ENCODE assay signal across 24 cellular contexts in genomic region chr2:35447210-35447609, GRCh38.
DNase-seq lines count a peak whose midpoint lies in the region; ATAC-seq and TF ChIP-seq lines count a peak whose summit lies in the region.
"Had no signal": no experiment of that assay in that cellular context is flagged by ENCODE, and none has a peak within 500 bp of the region (broad histone marks: within the 10 kb centered on the region; RNA-seq: fewer than 3 reads in every experiment).

No MANE protein-coding gene starts in this region.

- H3K4me3 ChIP-seq in gastroesophageal sphincter (no peak overlapping the region), transverse colon (no peak overlapping the region), A673 (ENCODE audit: low read depth, low read length, poor library complexity, severe bottlenecking) (no peak overlapping the region)
- H3K4me3 ChIP-seq: ascending aorta, left ventricle myocardium inferior, tibial nerve had no signal

- H3K9me3 ChIP-seq in gastroesophageal sphincter, result no peaks in the 10 kb centered on the region
- H3K9me3 ChIP-seq in transverse colon, result no peaks in the 10 kb centered on the region
- H3K9me3 ChIP-seq in A673 (ENCODE audit: low read depth, low read length, poor library complexity, severe bottlenecking), result no peaks in the 10 kb centered on the region
- H3K9me3 ChIP-seq: ascending aorta, left ventricle myocardium inferior, tibial nerve had no signal

- H3K27ac ChIP-seq in gastroesophageal sphincter (no peak overlapping the region), transverse colon (no peak overlapping the region), A673 (ENCODE audit: low read depth, low read length, poor library complexity, severe bottlenecking) (no peak overlapping the region)
- H3K27ac ChIP-seq: 22Rv1, ascending aorta, C4-2B, left ventricle myocardium inferior, tibial nerve had no signal

- no peak for TF ChIP-seq CTCF in gastroesophageal sphincter (IDR thresholded peaks at IDR 0.05)
- TF ChIP-seq CTCF in transverse colon (IDR thresholded peaks at IDR 0.05), result no peak
- no peak for TF ChIP-seq CTCF in A673 (conservative IDR thresholded peaks at IDR 0.05; ENCODE audit: low read depth, low read length)

- H3K4me1 ChIP-seq in gastroesophageal sphincter, result no peaks in the 10 kb centered on the region
- H3K4me1 ChIP-seq in transverse colon, result no peaks in the 10 kb centered on the region
- no peaks in the 10 kb centered on the region for H3K4me1 ChIP-seq in A673 (ENCODE audit: insufficient read depth, low read length, poor library complexity, severe bottlenecking)
- H3K4me1 ChIP-seq: ascending aorta, left ventricle myocardium inferior, tibial nerve had no signal

- in situ Hi-C loops in transverse colon (cut with MboI; ENCODE audit: low pct_ligation_motif_present in 1 of 4, low pct_unique_long_range_greater_than_20kb in 1 of 4, low sequenced_read_pairs in 3 of 4), result no loop called here

- intact Hi-C loops in transverse colon (cut with DNase I; ENCODE audit: low total_unique reads), result no loop called here
- intact Hi-C loops in A673 (cut with micrococcal nuclease; ENCODE audit: unreplicated experiment), result no loop called here

- TF ChIP-seq EP300 in gastroesophageal sphincter (IDR thresholded peaks at IDR 0.05) (no peak), transverse colon (IDR thresholded peaks at IDR 0.05; ENCODE audit: low read depth) (no peak)

- peak; percentile 47 for DNase-seq in SIG-M5 treated with dmso at 0.1 percent for 504 hours (lab: John Stamatoyannopoulos, UW; ENCODE audit: unreplicated experiment)
- no peak for DNase-seq in SIG-M5 (lab: John Stamatoyannopoulos, UW)
- peak; percentile 87 for DNase-seq in NOMO-1 treated with dmso at 0.1 percent for 144 hours (lab: John Stamatoyannopoulos, UW; ENCODE audit: unreplicated experiment)
- DNase-seq in NCI-H69 (lab: John Stamatoyannopoulos, UW), result no peak
- no peak for DNase-seq in kidney glomerular epithelial cell (lab: John Stamatoyannopoulos, UW)
- DNase-seq in transverse colon, result no peak
- no peak for DNase-seq in A673 (ENCODE audit: low spot score)
- DNase-seq: activated CD8-positive, alpha-beta T cell treated with anti-CD3 and anti-CD28 coated beads, Interleukin-2, amount 10 ng/mL, durations not matched to agents 7 days and 5 days; activated T-cell treated with anti-CD3 and anti-CD28 coated beads, Interleukin-2, amount 50 U/mL, for 72 hours; DMS 273 treated with DMSO at 0.1 percent for 48 hours; HCEC 1CT; left ventricle myocardium inferior; NCI-H1105; NCI-H510A; occipital lobe; PC-3; right cardiac atrium; stimulated activated naive CD4-positive, alpha-beta T cell treated with Interleukin-2 at 50 U/mL for 16 hours; T-helper 9 cell had no signal

- H3K36me3 ChIP-seq in gastroesophageal sphincter (no peaks in the 10 kb centered on the region), transverse colon (no peaks in the 10 kb centered on the region), A673 (ENCODE audit: insufficient read depth, low read length, poor library complexity, severe bottlenecking) (no peaks in the 10 kb centered on the region)
- H3K36me3 ChIP-seq: ascending aorta, left ventricle myocardium inferior, tibial nerve had no signal

- POLR2A ChIA-PET in A673 (lab: Charles Lee; ENCODE audit: low non-redundant PET), result no interaction called here

- BruUV-seq in A673 (replicated peaks; lab: Mats Ljungman, UMichigan), result no TSS peak

- H3K27me3 ChIP-seq in gastroesophageal sphincter (no peaks in the 10 kb centered on the region), transverse colon (no peaks in the 10 kb centered on the region), A673 (replicated peaks; ENCODE audit: insufficient read depth, low read depth, low read length, poor library complexity) (no peaks in the 10 kb centered on the region)
- H3K27me3 ChIP-seq: ascending aorta, tibial nerve had no signal

- CTCF ChIA-PET in A673 (lab: Charles Lee), result no interaction called here

- WGBS in gastroesophageal sphincter (ENCODE audit: low coverage in 1 of 2), 2 donors, result 68 to 76% methylated on average over 4 to 5 of the region's 5 CpGs
- WGBS in transverse colon (ENCODE audit: low coverage in 1 of 2), 2 donors, result 49 to 67% methylated on average over 5 of the region's 5 CpGs

- no peak for TF ChIP-seq POLR2A in gastroesophageal sphincter (IDR thresholded peaks at IDR 0.05)
- no peak for TF ChIP-seq POLR2A in transverse colon (IDR thresholded peaks at IDR 0.05)

- ATAC-seq in gastroesophageal sphincter, result peak; percentile 39
- ATAC-seq: activated CD8-positive, alpha-beta T cell treated with anti-CD3 and anti-CD28 coated beads, Interleukin-2, amount 10 ng/mL, durations not matched to agents 7 days and 5 days; activated T-cell treated with anti-CD3 and anti-CD28 coated beads, Interleukin-2, amount 50 U/mL, for 72 hours; PC-3 had no signal

Comparison
In these comparisons a context has a peak if more than half of its experiments do, and no peak if none do; other contexts are left out.
1. DNase-seq: peak in SIG-M5 treated with dmso at 0.1 percent for 504 hours (single experiment) and NOMO-1 treated with dmso at 0.1 percent for 144 hours (single experiment); none in SIG-M5 (single experiment), NCI-H69 (single experiment), kidney glomerular epithelial cell (single experiment), transverse colon (single experiment) and A673 (single experiment).